9 cellular contexts compared by ENCODE assay signal in the genomic region with DNA sequence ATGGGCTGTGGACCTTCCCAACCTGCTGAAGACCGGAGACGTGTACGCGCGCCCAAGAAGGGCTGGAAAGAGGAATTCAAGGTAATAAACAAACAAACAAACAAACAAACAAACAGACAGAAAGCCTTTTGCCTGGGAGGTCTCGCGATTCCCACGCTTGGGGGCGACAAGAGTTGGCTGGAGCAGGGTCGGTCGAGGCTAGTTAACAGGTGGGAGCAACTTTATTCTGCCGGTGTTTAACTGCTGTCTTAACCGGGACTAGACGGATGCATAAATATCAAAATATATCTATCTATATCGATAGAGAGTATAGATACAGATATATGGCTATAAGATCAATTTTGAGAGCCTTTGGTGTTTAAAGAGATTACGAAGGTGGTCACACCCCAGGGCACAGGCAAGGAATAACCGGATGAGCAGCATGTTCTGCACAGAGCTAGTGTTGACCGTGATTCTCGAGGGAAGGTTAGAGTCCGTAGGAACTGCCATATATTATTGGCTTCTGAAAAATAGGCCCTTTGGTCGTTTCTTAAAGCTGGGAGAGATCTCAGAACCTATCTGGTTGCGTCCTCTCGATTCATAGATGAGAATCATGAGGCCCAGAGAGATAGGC. TPM values are rescaled to one million over a fixed set of nuclear protein-coding genes. Genes with fewer than 3 reads are reported as not detected.
DNase-seq lines count a peak whose midpoint lies in the region; ATAC-seq and TF ChIP-seq lines count a peak whose summit lies in the region.
"Had no signal": no experiment of that assay in that cellular context is flagged by ENCODE, and none has a peak within 500 bp of the region (broad histone marks: within the 10 kb centered on the region; RNA-seq: fewer than 3 reads in every experiment).

No MANE protein-coding gene starts in this region.

- peaks cover 60% of the 10 kb centered on the region for H3K27me3 Mint-ChIP-seq in activated CD4-positive, alpha-beta T cell treated with anti-CD3 and anti-CD28 coated beads for 36 hours
- peaks cover 35% of the 10 kb centered on the region for H3K27me3 Mint-ChIP-seq in activated CD4-positive, alpha-beta T cell treated with anti-CD3 and anti-CD28 coated beads, Interleukin-2, amount 10 ng/mL, durations not matched to agents 24 days and 14 days

- no peaks in the 10 kb centered on the region for H3K79me1 ChIP-seq in mesendoderm (ENCODE audit: low read length)

- H3K9me3 ChIP-seq in colonic mucosa (no peaks in the 10 kb centered on the region), thoracic aorta (no peaks in the 10 kb centered on the region)

- H3K23ac ChIP-seq in mesendoderm (ENCODE audit: low read length), result peak overlapping the region; percentile 24

- H3K4me2 ChIP-seq in mesendoderm (ENCODE audit: low read length), result peak overlapping the region; percentile 61

- ATAC-seq in activated CD4-positive, alpha-beta T cell treated with anti-CD3 and anti-CD28 coated beads for 36 hours, result no peak
- ATAC-seq in thoracic aorta (ENCODE audit: insufficient number of reproducible peaks, low FRiP score, low read depth) (no peak), HG03432 (IDR thresholded peaks at IDR 0.05; ENCODE audit: unreplicated experiment) (no peak)

- no peak overlapping the region for H3K27ac Mint-ChIP-seq in activated CD4-positive, alpha-beta T cell treated with anti-CD3 and anti-CD28 coated beads for 36 hours
- H3K27ac Mint-ChIP-seq in activated CD4-positive, alpha-beta T cell treated with anti-CD3 and anti-CD28 coated beads, Interleukin-2, amount 10 ng/mL, durations not matched to agents 24 days and 14 days, result no peak overlapping the region

- H3K4me1 ChIP-seq in colonic mucosa (no peaks in the 10 kb centered on the region), mesendoderm (ENCODE audit: control insufficient read depth, low read depth, low read length) (no peaks in the 10 kb centered on the region), thoracic aorta (ENCODE audit: control insufficient read depth in 1 of 2, low read depth in 2 of 2) (peaks cover 0 to 15% of the 10 kb centered on the region in 2 donors)

- peak overlapping the region; percentile 38 for H3K4me3 ChIP-seq in colonic mucosa
- H3K4me3 ChIP-seq in mesendoderm (ENCODE audit: low read length), result peak overlapping the region; percentile 25
- H3K4me3 ChIP-seq in thoracic aorta, result peak overlapping the region; percentile 67

- peaks cover 6% of the 10 kb centered on the region for H3K4me1 Mint-ChIP-seq in activated CD4-positive, alpha-beta T cell treated with anti-CD3 and anti-CD28 coated beads for 36 hours
- peaks cover 2% of the 10 kb centered on the region for H3K4me1 Mint-ChIP-seq in activated CD4-positive, alpha-beta T cell treated with anti-CD3 and anti-CD28 coated beads, Interleukin-2, amount 10 ng/mL, durations not matched to agents 24 days and 14 days

- no peaks in the 10 kb centered on the region for H3K36me3 Mint-ChIP-seq in activated CD4-positive, alpha-beta T cell treated with anti-CD3 and anti-CD28 coated beads for 36 hours (ENCODE audit: low read depth)
- no peaks in the 10 kb centered on the region for H3K36me3 Mint-ChIP-seq in activated CD4-positive, alpha-beta T cell treated with anti-CD3 and anti-CD28 coated beads, Interleukin-2, amount 10 ng/mL, durations not matched to agents 24 days and 14 days (ENCODE audit: low read depth)

- POLR2A ChIA-PET in activated CD4-positive, alpha-beta T cell treated with anti-CD3 and anti-CD28 coated beads for 36 hours (lab: Charles Lee), result interaction anchor here (0.7 kb wide), 1 partner anchor 17 kb away, joined by 3 read pairs; no protein-coding TSS in a partner anchor

- intact Hi-C loops in activated CD4-positive, alpha-beta T cell treated with anti-CD3 and anti-CD28 coated beads for 36 hours (cut with DNase I, micrococcal nuclease), result no loop called here
- intact Hi-C loops in activated CD4-positive, alpha-beta T cell treated with anti-CD3 and anti-CD28 coated beads, Interleukin-2, amount 10 ng/mL, durations not matched to agents 24 days and 14 days (cut with micrococcal nuclease), result no loop called here
- intact Hi-C loops in colonic mucosa (cut with DNase I), result no loop called here

- H3K9me3 Mint-ChIP-seq in activated CD4-positive, alpha-beta T cell treated with anti-CD3 and anti-CD28 coated beads for 36 hours (ENCODE audit: low read depth), result no peaks in the 10 kb centered on the region
- no peaks in the 10 kb centered on the region for H3K9me3 Mint-ChIP-seq in activated CD4-positive, alpha-beta T cell treated with anti-CD3 and anti-CD28 coated beads, Interleukin-2, amount 10 ng/mL, durations not matched to agents 24 days and 14 days

- no peak for TF ChIP-seq CTCF in colonic mucosa (IDR thresholded peaks at IDR 0.05)
- no peak for TF ChIP-seq CTCF in thoracic aorta (IDR thresholded peaks at IDR 0.05)

- H2BK120ac ChIP-seq in mesendoderm (ENCODE audit: low read depth, low read length), result no peak overlapping the region

- H2BK5ac ChIP-seq in mesendoderm (ENCODE audit: low read length), result no peak overlapping the region

- H3K79me2 ChIP-seq in mesendoderm (ENCODE audit: control insufficient read depth, insufficient read depth, low read length), result no peaks in the 10 kb centered on the region

- no peak overlapping the region for H4K8ac ChIP-seq in mesendoderm (ENCODE audit: low read depth, low read length)

- H3K36me3 ChIP-seq in colonic mucosa, result no peaks in the 10 kb centered on the region
- no peaks in the 10 kb centered on the region for H3K36me3 ChIP-seq in mesendoderm (ENCODE audit: control insufficient read depth, insufficient read depth, low read length)
- no peaks in the 10 kb centered on the region for H3K36me3 ChIP-seq in thoracic aorta

- no peak overlapping the region for H4K5ac ChIP-seq in mesendoderm (ENCODE audit: low read length)

- no CpG with 5 or more reads among the region's 23 CpGs for WGBS in mesendoderm (ENCODE audit: extremely low coverage, insufficient coverage, low lambda C conversion rate)

- no peak overlapping the region for H3K27ac ChIP-seq in colonic mucosa
- H3K27ac ChIP-seq in mesendoderm (ENCODE audit: low read depth, low read length), result no peak overlapping the region
- no peak overlapping the region for H3K27ac ChIP-seq in thoracic aorta
- no peak overlapping the region for H3K27ac ChIP-seq in caudate nucleus (ENCODE audit: low read depth, low read length)

- H3K18ac ChIP-seq in mesendoderm (ENCODE audit: low read length), result no peak overlapping the region

- H3K4me3 Mint-ChIP-seq in activated CD4-positive, alpha-beta T cell treated with anti-CD3 and anti-CD28 coated beads for 36 hours, result peak overlapping the region; percentile 60
- no peak overlapping the region for H3K4me3 Mint-ChIP-seq in activated CD4-positive, alpha-beta T cell treated with anti-CD3 and anti-CD28 coated beads, Interleukin-2, amount 10 ng/mL, durations not matched to agents 24 days and 14 days

- H3K4ac ChIP-seq in mesendoderm (ENCODE audit: low read depth, low read length), result no peak overlapping the region

- DNase-seq in activated CD4-positive, alpha-beta T cell treated with anti-CD3 and anti-CD28 coated beads for 36 hours, result no peak
- DNase-seq in activated CD4-positive, alpha-beta T cell treated with anti-CD3 and anti-CD28 coated beads, Interleukin-2, amount 10 ng/mL, durations not matched to agents 24 days and 14 days, result no peak
- DNase-seq in colonic mucosa (peak; percentile 41), mesendoderm (no peak), thoracic aorta (ENCODE audit: low spot score) (no peak), caudate nucleus (lab: John Stamatoyannopoulos, UW) (no peak), EL (no peak)
- DNase-seq: AML-193 had no signal

- CTCF ChIA-PET in activated CD4-positive, alpha-beta T cell treated with anti-CD3 and anti-CD28 coated beads for 36 hours (lab: Charles Lee), result interaction anchor here (0.5 to 0.6 kb wide), 3 partner anchors 14 to 713 kb away, joined by 3 read pairs; no protein-coding TSS in a partner anchor

- peak overlapping the region; percentile 73 for H3K56ac ChIP-seq in mesendoderm (ENCODE audit: low read length)

- H3K27me3 ChIP-seq in colonic mucosa (no peaks in the 10 kb centered on the region), mesendoderm (ENCODE audit: insufficient read depth, low read length, poor library complexity) (peaks cover 11% of the 10 kb centered on the region), thoracic aorta (replicated peaks; ENCODE audit: insufficient read depth) (no peaks in the 10 kb centered on the region)

- H3K9ac ChIP-seq in colonic mucosa (ENCODE audit: low read depth in 2 of 2, low read length in 2 of 2) (peak overlapping the region; percentile 41 to 73), mesendoderm (ENCODE audit: low read length) (peak overlapping the region; percentile 32)

- H2BK15ac ChIP-seq in mesendoderm (replicated peaks; ENCODE audit: low read depth), result no peak overlapping the region

- H2AK5ac ChIP-seq in mesendoderm (ENCODE audit: low read length), result no peak overlapping the region

RNA-seq across cellular contexts. Expression of a gene that starts 0.5 kb away (rescaled TPM):
- total RNA-seq in activated CD4-positive, alpha-beta T cell treated with anti-CD3 and anti-CD28 coated beads for 36 hours, result not detected
- not detected in 2 replicates for total RNA-seq in activated CD4-positive, alpha-beta T cell treated with anti-CD3 and anti-CD28 coated beads, Interleukin-2, amount 10 ng/mL, durations not matched to agents 24 days and 14 days
- total RNA-seq in colonic mucosa (1 to 10 TPM; 1.8 to 2.8 TPM), thoracic aorta (not detected)
- polyA plus RNA-seq in mesendoderm (2013, experiment 1 of 2), result 0.13 TPM
- 0.08 TPM for polyA plus RNA-seq in mesendoderm (2013, experiment 2 of 2)
